In genomic region chr15:98799991-98800390, GRCh38 we compare ENCODE assay signal across 8 cellular contexts.
DNase-seq lines count a peak whose midpoint lies in the region; ATAC-seq, FAIRE-seq and TF ChIP-seq lines count a peak whose summit lies in the region.

No MANE protein-coding gene starts in this region.

- H3K9me3 ChIP-seq in suprapubic skin (no peaks in the 10 kb centered on the region), aorta (ENCODE audit: control insufficient read depth, low read length) (no peaks in the 10 kb centered on the region)

- WGBS in suprapubic skin: 19% methylated on average over 2 of the region's 2 CpGs
- 20 to 21% methylated on average over 2 of the region's 2 CpGs for WGBS in aorta, 2 donors

- no peak for TF ChIP-seq EP300 in suprapubic skin (IDR thresholded peaks at IDR 0.05)

- peak overlapping the region; percentile 72 for H3K27ac ChIP-seq in layer of hippocampus (ENCODE audit: low read depth, low read length)
- peak overlapping the region; percentile 54 for H3K27ac ChIP-seq in suprapubic skin
- peak overlapping the region in 1 of 2 donors; percentile 18 for H3K27ac ChIP-seq in aorta (ENCODE audit: low read depth in 1 of 2, low read length in 2 of 2)

- H3K27me3 ChIP-seq in layer of hippocampus (ENCODE audit: control insufficient read depth, insufficient read depth, low read length): no peaks in the 10 kb centered on the region
- H3K27me3 ChIP-seq in suprapubic skin: no peaks in the 10 kb centered on the region
- H3K27me3 ChIP-seq in aorta (ENCODE audit: control insufficient read depth in 1 of 2, insufficient read depth in 2 of 2, low read length in 1 of 2): no peaks in the 10 kb centered on the region

- intact Hi-C loops in aorta (cut with DNase I): no loop called here

- FAIRE-seq in HTR-8/SVneo (lab: Jason Lieb, UNC): no peak

- TF ChIP-seq CTCF in NB4 (IDR thresholded peaks at IDR 0.05; ENCODE audit: low read depth, low read length) (no peak), brain (conservative IDR thresholded peaks at IDR 0.05) (no peak), suprapubic skin (IDR thresholded peaks at IDR 0.05) (no peak)

- H3K4me3 ChIP-seq in NB4 (ENCODE audit: low read depth, low read length) (peak overlapping the region; percentile 50), suprapubic skin (peak overlapping the region; percentile 11), aorta (ENCODE audit: low read length in 2 of 2) (no peak overlapping the region)

- no peaks in the 10 kb centered on the region for H3K36me3 ChIP-seq in suprapubic skin
- H3K36me3 ChIP-seq in aorta (ENCODE audit: control insufficient read depth in 1 of 2, insufficient read depth in 2 of 2, low read length in 1 of 2): no peaks in the 10 kb centered on the region

- H3K4me3 Mint-ChIP-seq in brain: peak overlapping the region; percentile 80 to 89 (median 86)

- peaks cover 0 to 3% (median 0%) of the 10 kb centered on the region in 5 experiments for H3K9me3 Mint-ChIP-seq in brain

- H3K4me1 ChIP-seq in suprapubic skin (peaks cover 38% of the 10 kb centered on the region), aorta (ENCODE audit: control insufficient read depth in 1 of 2, insufficient read depth in 2 of 2, low read length in 2 of 2) (peaks cover 4 to 24% of the 10 kb centered on the region in 2 donors)

- peaks cover 12% of the 10 kb centered on the region for H3K27me3 Mint-ChIP-seq in brain

- DNase-seq in NB4 (ENCODE audit: low read depth): peak; percentile 26
- no peak for DNase-seq in suprapubic skin (ENCODE audit: low spot score in 2 of 2)
- no peak for DNase-seq in NCI-H187 treated with DMSO at 0.1 percent for 48 hours (lab: John Stamatoyannopoulos, UW)
- DNase-seq in aorta: no peak
- DNase-seq in HTR-8/SVneo (ENCODE audit: insufficient read length, low spot score): no peak

- TF ChIP-seq POLR2A in NB4 (IDR thresholded peaks at IDR 0.05; ENCODE audit: extremely low read depth, insufficient read length) (no peak), suprapubic skin (IDR thresholded peaks at IDR 0.05) (no peak)

- H3K27ac Mint-ChIP-seq in brain: peak overlapping the region; percentile 86 to 98 (median 97)

- no peaks in the 10 kb centered on the region for H3K36me3 Mint-ChIP-seq in brain

- peaks cover 88% of the 10 kb centered on the region for H3K4me1 Mint-ChIP-seq in brain

- ATAC-seq in aorta (ENCODE audit: low FRiP score) (no peak), GM19023 (IDR thresholded peaks at IDR 0.05; ENCODE audit: unreplicated experiment) (no peak)

Comparison
In these comparisons a context has a peak if more than half of its experiments do, and no peak if none do; other contexts are left out.
1. H3K4me3 ChIP-seq: peak in NB4 (single experiment) and suprapubic skin (single experiment); none in aorta (0 of 2).